8 cellular contexts compared by ENCODE assay signal in the genomic region with DNA sequence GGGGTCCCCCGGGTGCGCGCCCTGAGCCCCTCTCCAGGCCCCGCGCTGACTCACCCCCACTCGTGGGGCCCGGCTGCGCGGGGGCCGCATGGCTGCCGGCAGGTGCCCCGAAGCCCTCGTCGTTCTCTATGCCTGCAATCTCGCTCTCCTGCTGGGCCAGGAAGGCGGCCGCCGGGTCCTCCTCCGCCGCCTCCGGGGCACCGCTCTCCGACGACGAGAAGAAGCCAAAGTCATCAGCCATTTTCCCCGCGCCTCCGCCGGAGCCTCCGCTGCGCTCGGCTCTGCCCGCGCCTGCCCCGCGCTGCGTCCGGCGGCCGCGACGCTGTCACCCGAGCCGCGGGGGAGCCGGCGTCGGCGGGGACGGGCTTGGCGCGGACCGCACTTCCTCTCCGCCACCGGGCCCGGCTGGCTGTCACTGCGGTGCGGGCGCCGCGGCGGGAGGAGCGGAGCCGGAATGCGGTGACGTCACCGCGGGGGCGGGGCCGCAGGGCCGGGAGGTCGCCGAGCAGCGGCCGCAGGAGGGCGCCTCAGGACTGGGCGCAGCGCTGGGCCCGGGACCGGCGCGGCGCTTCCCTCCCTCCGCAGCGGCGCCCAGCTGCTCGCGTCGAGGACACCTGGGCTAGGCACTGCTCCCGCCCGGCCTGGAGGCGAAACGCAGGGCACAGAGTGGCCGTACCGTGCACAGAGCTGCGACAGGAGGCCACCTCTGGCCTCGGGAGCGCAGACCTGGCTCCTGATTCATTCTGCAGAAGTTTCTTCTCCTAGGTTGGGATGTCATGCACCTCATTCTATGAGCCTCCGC. TPM values are rescaled to one million over a fixed set of nuclear protein-coding genes. Genes with fewer than 3 reads are reported as not detected.
DNase-seq lines count a peak whose midpoint lies in the region; ATAC-seq and TF ChIP-seq lines count a peak whose summit lies in the region.

A gene with protein sequence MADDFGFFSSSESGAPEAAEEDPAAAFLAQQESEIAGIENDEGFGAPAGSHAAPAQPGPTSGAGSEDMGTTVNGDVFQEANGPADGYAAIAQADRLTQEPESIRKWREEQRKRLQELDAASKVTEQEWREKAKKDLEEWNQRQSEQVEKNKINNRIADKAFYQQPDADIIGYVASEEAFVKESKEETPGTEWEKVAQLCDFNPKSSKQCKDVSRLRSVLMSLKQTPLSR (minus strand): TSS at position 417 of the 802 bp plus-strand sequence. CDS start 176 bp downstream, at position 241.

- H3K14ac ChIP-seq in trophoblast cell (ENCODE audit: low read length): peak within 1 kb of the TSS; percentile 97

- H3K4me1 ChIP-seq in cardiac muscle cell (ENCODE audit: low read depth): peaks cover 10% of the 10 kb centered on the region
- peaks cover 31 to 34% of the 10 kb centered on the region in 2 experiments for H3K4me1 ChIP-seq in trophoblast cell (ENCODE audit: control insufficient read depth in 1 of 2, insufficient read depth in 2 of 2, low read length in 2 of 2)
- H3K4me1 ChIP-seq in tibial nerve: peaks cover 0 to 51% (median 27%) of the 10 kb centered on the region in 4 donors

- H2AFZ ChIP-seq in trophoblast cell (ENCODE audit: insufficient read depth, low read length, poor library complexity): peak within 1 kb of the TSS; percentile 40

- peak within 1 kb of the TSS; percentile 67 for H3K27ac Mint-ChIP-seq in activated naive CD8-positive, alpha-beta T cell treated with anti-CD3 and anti-CD28 coated beads, Interleukin-2, amount 50 U/mL, for 24 hours

- peak within 1 kb of the TSS; percentile 88 for H3K9ac ChIP-seq in trophoblast cell (ENCODE audit: low read length)

- no peak within 1 kb of the TSS for H3K23ac ChIP-seq in trophoblast cell (ENCODE audit: low read length)

- WGBS in trophoblast cell (ENCODE audit: extremely low coverage, insufficient coverage, insufficient read length): no CpG with 5 or more reads among the region's 99 CpGs
- WGBS in tibial nerve, 2 donors: 1 to 2% methylated on average over 43 to 67 of the region's 99 CpGs

- H3K18ac ChIP-seq in trophoblast cell (ENCODE audit: low read length): peak within 1 kb of the TSS; percentile 93

- peak within 1 kb of the TSS; percentile 94 for H2AK5ac ChIP-seq in trophoblast cell (ENCODE audit: low read length)

- H3K4me3 Mint-ChIP-seq in activated naive CD8-positive, alpha-beta T cell treated with anti-CD3 and anti-CD28 coated beads, Interleukin-2, amount 50 U/mL, for 24 hours: peak within 1 kb of the TSS; percentile 79

- peak; percentile 67 to 92 for TF ChIP-seq POLR2A in tibial nerve (IDR thresholded peaks at IDR 0.05)

- no peaks in the 10 kb centered on the region for H3K27me3 Mint-ChIP-seq in activated naive CD8-positive, alpha-beta T cell treated with anti-CD3 and anti-CD28 coated beads, Interleukin-2, amount 50 U/mL, for 24 hours

- TF ChIP-seq EP300 in tibial nerve (IDR thresholded peaks at IDR 0.05): peak in 1 of 2 donors; percentile 68

- H3K79me2 ChIP-seq in trophoblast cell (ENCODE audit: control insufficient read depth, insufficient read depth, low read length, poor library complexity): peaks cover 14% of the 10 kb centered on the region

- peaks cover 31% of the 10 kb centered on the region for H3K4me1 Mint-ChIP-seq in activated naive CD8-positive, alpha-beta T cell treated with anti-CD3 and anti-CD28 coated beads, Interleukin-2, amount 50 U/mL, for 24 hours

- peak within 1 kb of the TSS; percentile 82 for H3K27ac ChIP-seq in cardiac muscle cell
- peak within 1 kb of the TSS; percentile 95 for H3K27ac ChIP-seq in trophoblast cell (ENCODE audit: low read depth, low read length)
- peak within 1 kb of the TSS; percentile 69 to 97 (median 94) for H3K27ac ChIP-seq in tibial nerve

- POLR2A ChIA-PET in HEK293T (lab: Yijun Ruan, JAX): interaction anchor here (0.6 to 2.4 kb wide), 6 partner anchors 28 to 127 kb away, joined by 3 to 12 read pairs (median 7); a partner anchor contains a TSS

- peak within 1 kb of the TSS; percentile 79 for H2BK120ac ChIP-seq in trophoblast cell (ENCODE audit: insufficient read depth, low read length, poor library complexity)

- peak within 1 kb of the TSS; percentile 68 for H4K12ac ChIP-seq in trophoblast cell (ENCODE audit: low read depth, low read length)

- peak; percentile 72 for TF ChIP-seq CTCF in GM12864 (IDR thresholded peaks at IDR 0.05; ENCODE audit: low read depth, low read length, missing control alignments)
- peak; percentile 35 for TF ChIP-seq CTCF in cardiac muscle cell (IDR thresholded peaks at IDR 0.05; ENCODE audit: low read depth, low read length)
- TF ChIP-seq CTCF in tibial nerve (IDR thresholded peaks at IDR 0.05): peak; percentile 79 to 99 (median 96)

- no peaks in the 10 kb centered on the region for H3K36me3 Mint-ChIP-seq in activated naive CD8-positive, alpha-beta T cell treated with anti-CD3 and anti-CD28 coated beads, Interleukin-2, amount 50 U/mL, for 24 hours (ENCODE audit: low read depth)

- H3K36me3 ChIP-seq in cardiac muscle cell (no peaks in the 10 kb centered on the region), trophoblast cell (ENCODE audit: control insufficient read depth in 1 of 2, insufficient read depth in 2 of 2, low read length in 2 of 2) (peaks cover under 1 to 2% of the 10 kb centered on the region in 2 experiments), tibial nerve (no peaks in the 10 kb centered on the region)

- H3K9me3 ChIP-seq in cardiac muscle cell (ENCODE audit: low read depth) (no peaks in the 10 kb centered on the region), trophoblast cell (ENCODE audit: insufficient read depth, low read depth, low read length) (no peaks in the 10 kb centered on the region), tibial nerve (no peaks in the 10 kb centered on the region)

- H3K9me3 Mint-ChIP-seq in activated naive CD8-positive, alpha-beta T cell treated with anti-CD3 and anti-CD28 coated beads, Interleukin-2, amount 50 U/mL, for 24 hours: no peaks in the 10 kb centered on the region

- DNase-seq in GM12864 (ENCODE audit: low read depth) (peak; percentile 44), HEK293T (ENCODE audit: extremely low spot score) (peak; percentile 99), MV-4-11 (lab: John Stamatoyannopoulos, UW) (peak; percentile 76), SW480 (ENCODE audit: low spot score) (peak; percentile 92), cardiac muscle cell (ENCODE audit: low read depth in 1 of 2, low spot score in 1 of 2) (peak; percentile 89 to 95), trophoblast cell (peak; percentile 93 to 95), tibial nerve (ENCODE audit: low spot score in 2 of 2) (peak; percentile 81 to 83)
- peak; percentile 95 for DNase-seq in activated naive CD8-positive, alpha-beta T cell treated with anti-CD3 and anti-CD28 coated beads, Interleukin-2, amount 50 U/mL, for 24 hours

- H3K4me2 ChIP-seq in trophoblast cell (ENCODE audit: low read length): peak within 1 kb of the TSS; percentile 70

- no peaks in the 10 kb centered on the region for H3K27me3 ChIP-seq in cardiac muscle cell
- no peaks in the 10 kb centered on the region for H3K27me3 ChIP-seq in trophoblast cell (ENCODE audit: insufficient read depth, low read length)
- H3K27me3 ChIP-seq in tibial nerve: no peaks in the 10 kb centered on the region

- peak within 1 kb of the TSS; percentile 86 for H4K91ac ChIP-seq in trophoblast cell (ENCODE audit: low read depth, low read length)

- peak within 1 kb of the TSS; percentile 93 for H3K4ac ChIP-seq in trophoblast cell (ENCODE audit: low read depth, low read length)

- H4K8ac ChIP-seq in trophoblast cell (ENCODE audit: low read depth, low read length): peak within 1 kb of the TSS; percentile 84

- ATAC-seq in activated naive CD8-positive, alpha-beta T cell treated with anti-CD3 and anti-CD28 coated beads, Interleukin-2, amount 50 U/mL, for 24 hours: peak; percentile 98

- H3K4me3 ChIP-seq in GM12864 (ENCODE audit: low read depth, low read length) (peak within 1 kb of the TSS; percentile 84), cardiac muscle cell (peak within 1 kb of the TSS; percentile 90), trophoblast cell (ENCODE audit: low read depth, low read length) (peak within 1 kb of the TSS; percentile 94), tibial nerve (peak within 1 kb of the TSS; percentile 70 to 94 (median 85))

- CTCF ChIA-PET in HEK293T (lab: Yijun Ruan, JAX): interaction anchor here (1.0 to 1.7 kb wide), 3 partner anchors 9 to 120 kb away, joined by 3 to 8 read pairs (median 4); a partner anchor contains a TSS

- H3K79me1 ChIP-seq in trophoblast cell (ENCODE audit: low read length): peaks cover 20% of the 10 kb centered on the region

- H2BK5ac ChIP-seq in trophoblast cell (ENCODE audit: low read depth, low read length, poor library complexity): peak within 1 kb of the TSS; percentile 94

- peak within 1 kb of the TSS; percentile 82 for H2BK12ac ChIP-seq in trophoblast cell (ENCODE audit: low read length)

TF ChIP-seq in HEK293T, 16 proteins besides CTCF, POLR2A, EP300 and RAD21:
- TF ChIP-seq, protein P1, sequence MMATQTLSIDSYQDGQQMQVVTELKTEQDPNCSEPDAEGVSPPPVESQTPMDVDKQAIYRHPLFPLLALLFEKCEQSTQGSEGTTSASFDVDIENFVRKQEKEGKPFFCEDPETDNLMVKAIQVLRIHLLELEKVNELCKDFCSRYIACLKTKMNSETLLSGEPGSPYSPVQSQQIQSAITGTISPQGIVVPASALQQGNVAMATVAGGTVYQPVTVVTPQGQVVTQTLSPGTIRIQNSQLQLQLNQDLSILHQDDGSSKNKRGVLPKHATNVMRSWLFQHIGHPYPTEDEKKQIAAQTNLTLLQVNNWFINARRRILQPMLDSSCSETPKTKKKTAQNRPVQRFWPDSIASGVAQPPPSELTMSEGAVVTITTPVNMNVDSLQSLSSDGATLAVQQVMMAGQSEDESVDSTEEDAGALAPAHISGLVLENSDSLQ (IDR thresholded peaks at IDR 0.05): no peak
- TF ChIP-seq SP1 (IDR thresholded peaks at IDR 0.05) (no peak), CTBP1 (IDR thresholded peaks at IDR 0.05; ENCODE audit: borderline replicate concordance) (no peak), NFRKB (IDR thresholded peaks at IDR 0.05) (no peak), L3MBTL2 (conservative IDR thresholded peaks at IDR 0.05) (peak; percentile 58), ARNT (IDR thresholded peaks at IDR 0.05) (peak; percentile 64), HDGF (IDR thresholded peaks at IDR 0.05; ENCODE audit: borderline replicate concordance) (no peak), ELF4 (IDR thresholded peaks at IDR 0.05) (no peak), ZNF384 (IDR thresholded peaks at IDR 0.05) (no peak), FOXA1 (IDR thresholded peaks at IDR 0.05) (no peak), SUZ12 (IDR thresholded peaks at IDR 0.05) (no peak), FOXM1 (IDR thresholded peaks at IDR 0.05; ENCODE audit: borderline replicate concordance) (peak; percentile 44; the same call in 1 of the 2 replicates), FOXK2 (IDR thresholded peaks at IDR 0.05) (no peak), BHLHE40 (IDR thresholded peaks at IDR 0.05; ENCODE audit: borderline replicate concordance) (no peak), TARDBP (IDR thresholded peaks at IDR 0.05) (no peak), LEF1 (IDR thresholded peaks at IDR 0.05; ENCODE audit: borderline replicate concordance) (peak; percentile 92; the same call in 1 of the 2 replicates)

RNA-seq across cellular contexts. Expression of the gene that starts here (rescaled TPM):
- total RNA-seq in cardiac muscle cell (187 and 224 TPM in 2 replicates), tibial nerve (100 to 1,000 TPM; 183 to 233 (median 197) TPM)
- 159 and 222 TPM in 2 replicates for polyA plus RNA-seq in cardiac muscle cell
- polyA plus RNA-seq in trophoblast cell (2013): 128 and 137 TPM in 2 replicates

Comparison
In these comparisons a context has a peak if more than half of its experiments do, and no peak if none do; other contexts are left out.
1. Peak in every context shown above with its lines: DNase-seq, ATAC-seq, H3K4me3 ChIP-seq and H3K27ac ChIP-seq.
2. DNase-seq: peak in every context shown above with its lines; median percentile 99 in HEK293T; 95 in activated naive CD8-positive, alpha-beta T cell treated with anti-CD3 and anti-CD28 coated beads, Interleukin-2, amount 50 U/mL, for 24 hours; 94 in trophoblast cell; 92 in SW480; 92 in cardiac muscle cell; 82 in tibial nerve; 76 in MV-4-11; 44 in GM12864.
3. CTCF ChIP-seq: peak in every context shown above with its lines; median percentile 96 in tibial nerve; 72 in GM12864; 35 in cardiac muscle cell.